In genomic region chr11:123063396-123064267, GRCh38 we compare ENCODE assay signal across 8 cellular contexts. TPM values are rescaled to one million over a fixed set of nuclear protein-coding genes. Genes with fewer than 3 reads are reported as not detected.
DNase-seq lines count a peak whose midpoint lies in the region; ATAC-seq and TF ChIP-seq lines count a peak whose summit lies in the region.

No MANE protein-coding gene starts in this region.

- peak overlapping the region; percentile 100 for H3K27ac Mint-ChIP-seq in activated CD4-positive, alpha-beta T cell treated with anti-CD3 and anti-CD28 coated beads, Interleukin-2, amount 10 ng/mL, durations not matched to agents 7 days and 5 days

- POLR2A ChIA-PET in activated CD4-positive, alpha-beta T cell treated with anti-CD3 and anti-CD28 coated beads, Interleukin-2, amount 10 ng/mL, durations not matched to agents 7 days and 5 days (lab: Charles Lee) = interaction anchor here (0.8 kb wide), 1 partner anchor 40 kb away, joined by 4 read pairs; no protein-coding TSS in a partner anchor

- H3K4me3 Mint-ChIP-seq in activated CD4-positive, alpha-beta T cell treated with anti-CD3 and anti-CD28 coated beads, Interleukin-2, amount 10 ng/mL, durations not matched to agents 7 days and 5 days = peak overlapping the region; percentile 100

- H3K4me1 Mint-ChIP-seq in activated CD4-positive, alpha-beta T cell treated with anti-CD3 and anti-CD28 coated beads, Interleukin-2, amount 10 ng/mL, durations not matched to agents 7 days and 5 days = peaks cover 29% of the 10 kb centered on the region

- peaks cover 46% of the 10 kb centered on the region for H3K36me3 Mint-ChIP-seq in activated CD4-positive, alpha-beta T cell treated with anti-CD3 and anti-CD28 coated beads, Interleukin-2, amount 10 ng/mL, durations not matched to agents 7 days and 5 days (ENCODE audit: low read depth)

- no peaks in the 10 kb centered on the region for H3K27me3 Mint-ChIP-seq in activated CD4-positive, alpha-beta T cell treated with anti-CD3 and anti-CD28 coated beads, Interleukin-2, amount 10 ng/mL, durations not matched to agents 7 days and 5 days

- H3K9me3 Mint-ChIP-seq in activated CD4-positive, alpha-beta T cell treated with anti-CD3 and anti-CD28 coated beads, Interleukin-2, amount 10 ng/mL, durations not matched to agents 7 days and 5 days = no peaks in the 10 kb centered on the region

- DNase-seq in NCI-H187 (lab: John Stamatoyannopoulos, UW) (peak; percentile 13 to 48), NCI-H187 treated with DMSO at 0.1 percent for 48 hours (lab: John Stamatoyannopoulos, UW) (no peak), NCI-H146 treated with DMSO at 0.1 percent for 48 hours (lab: John Stamatoyannopoulos, UW; ENCODE audit: unreplicated experiment) (peak; percentile 52), erythroblast (lab: John Stamatoyannopoulos, UW) (peak; percentile 78 to 81), myocyte (ENCODE audit: low read depth) (peak; percentile 69)
- DNase-seq in activated CD4-positive, alpha-beta T cell treated with anti-CD3 and anti-CD28 coated beads, Interleukin-2, amount 10 ng/mL, durations not matched to agents 7 days and 5 days = peak; percentile 69

- peak; percentile 17 for TF ChIP-seq POLR2A in erythroblast (IDR thresholded peaks at IDR 0.05; ENCODE audit: low read length)

- ATAC-seq in GM18498 (IDR thresholded peaks at IDR 0.05; ENCODE audit: unreplicated experiment) = no peak
- ATAC-seq in HG02623 (IDR thresholded peaks at IDR 0.05; ENCODE audit: unreplicated experiment) = no peak

- CTCF ChIA-PET in activated CD4-positive, alpha-beta T cell treated with anti-CD3 and anti-CD28 coated beads, Interleukin-2, amount 10 ng/mL, durations not matched to agents 7 days and 5 days (lab: Charles Lee) = interaction anchor here (1.1 to 2.2 kb wide), 4 partner anchors 10 to 184 kb away, joined by 5 to 12 read pairs (median 5); no protein-coding TSS in a partner anchor

RNA-seq across cellular contexts. Expression of gene HSPA8, which starts 1.7 kb away (rescaled TPM):
- 1,000 to 10,000 TPM; 2,083 to 2,541 TPM for total RNA-seq in activated CD4-positive, alpha-beta T cell treated with anti-CD3 and anti-CD28 coated beads, Interleukin-2, amount 10 ng/mL, durations not matched to agents 7 days and 5 days
- 1,935 and 2,142 TPM in 2 replicates for total RNA-seq in myocyte
- 1,481 TPM for polyA plus RNA-seq in myocyte (2012)
